In the genomic region with DNA sequence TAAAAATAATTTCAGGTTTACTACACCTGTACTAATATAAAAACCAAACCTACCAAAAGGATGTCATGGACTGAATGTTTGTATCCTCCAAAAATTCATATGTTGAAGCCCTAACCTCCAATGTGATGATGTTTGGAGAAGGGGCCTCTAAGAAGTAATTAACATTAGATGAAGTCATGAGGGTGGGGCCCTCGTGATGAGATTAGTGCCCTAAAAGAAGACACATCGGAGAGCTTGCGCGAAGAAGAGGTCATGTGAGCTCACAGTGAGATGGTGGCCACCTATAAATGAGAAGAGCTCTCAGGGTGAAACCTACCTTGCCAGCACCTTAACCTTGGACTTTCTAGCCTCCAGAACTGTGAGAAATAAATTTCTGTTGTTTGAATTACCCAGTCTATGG, we compare ENCODE assay signal across 29 cellular contexts. TPM values are rescaled to one million over a fixed set of nuclear protein-coding genes. Genes with fewer than 3 reads are reported as not detected.
DNase-seq lines count a peak whose midpoint lies in the region; ATAC-seq, FAIRE-seq and TF ChIP-seq lines count a peak whose summit lies in the region.
"Had no signal": no experiment of that assay in that cellular context is flagged by ENCODE, and none has a peak within 500 bp of the region (broad histone marks: within the 10 kb centered on the region; RNA-seq: fewer than 3 reads in every experiment).

No MANE protein-coding gene starts in this region.

- H3K4me1 ChIP-seq in HepG2 (ENCODE audit: insufficient read depth, low read length), result peaks cover 58% of the 10 kb centered on the region
- peaks cover 0 to 4% (median 0%) of the 10 kb centered on the region in 4 donors for H3K4me1 ChIP-seq in right lobe of liver
- H3K4me1 ChIP-seq: BE2C had no signal

- no peak overlapping the region for H3K4me2 ChIP-seq in HepG2 (ENCODE audit: low read depth, low read length)
- H3K4me2 ChIP-seq: A549; BLaER1; BLaER1 treated with 17β-estradiol and CSF1 and Interleukin-3, amounts not matched to agents 10 nM and 100 nM had no signal

- peaks cover 77% of the 10 kb centered on the region for H3K79me2 ChIP-seq in HepG2 (ENCODE audit: insufficient read depth, low read length)

- H3K27ac ChIP-seq in HepG2 (ENCODE audit: extremely low read length, insufficient read depth, low read length) (no peak overlapping the region), right lobe of liver (no peak overlapping the region)
- H3K27ac ChIP-seq: 22Rv1; A549; BLaER1; BLaER1 treated with 17β-estradiol and CSF1 and Interleukin-3, amounts not matched to agents 10 nM and 100 nM; C4-2B had no signal

- H3K36me3 ChIP-seq in HepG2 (replicated peaks in 1 of 2; ENCODE audit: control insufficient read depth in 1 of 2, insufficient read depth in 2 of 2, low read length in 2 of 2), result peaks cover 0 to 10% of the 10 kb centered on the region in 2 experiments; a peak in 4 of 5 replicates
- H3K36me3 ChIP-seq in right lobe of liver, result no peaks in the 10 kb centered on the region

- BruUV-seq in HepG2 (replicated peaks; lab: Mats Ljungman, UMichigan), result no TSS peak

- TF ChIP-seq EP300 in HepG2 (IDR thresholded peaks at IDR 0.05; ENCODE audit: low read depth in 2 of 2, low read length in 2 of 2), result no peak
- TF ChIP-seq EP300 in HepG2 (CRISPR knock-in tag; IDR thresholded peaks at IDR 0.05; ENCODE audit: borderline replicate concordance), result no peak

- H4K20me1 ChIP-seq in HepG2 (ENCODE audit: insufficient read depth, low read length), result no peaks in the 10 kb centered on the region

- TF ChIP-seq CTCF in HepG2 (CRISPR knock-in tag; IDR thresholded peaks at IDR 0.05) (no peak), right lobe of liver (IDR thresholded peaks at IDR 0.05) (no peak)

- CTCF ChIA-PET in HepG2 (lab: Yijun Ruan, JAX; ENCODE audit: low intra/inter-chr PET ratio, low total read pairs), result no interaction called here

- H2AFZ ChIP-seq in HepG2 (ENCODE audit: low read length), result no peak overlapping the region

- POLR2A ChIA-PET in HepG2 (lab: Yijun Ruan, JAX), result interaction anchor here (2.6 kb wide), 1 partner anchor 10 kb away, joined by 11 read pairs; no protein-coding TSS in a partner anchor

- no peak overlapping the region for H3K9ac ChIP-seq in HepG2 (ENCODE audit: insufficient read depth, low read depth, low read length)
- H3K9ac ChIP-seq: BLaER1; BLaER1 treated with 17β-estradiol and CSF1 and Interleukin-3, amounts not matched to agents 10 nM and 100 nM had no signal

- H3K4me3 ChIP-seq in HepG2 (replicated peaks in 1 of 3; ENCODE audit: insufficient read depth in 1 of 3, low read depth in 2 of 3, low read length in 3 of 3), result no peak overlapping the region
- H3K4me3 ChIP-seq in right lobe of liver, result no peak overlapping the region
- H3K4me3 ChIP-seq: A549, BLaER1 had no signal

- FAIRE-seq in HepG2 (lab: Jason Lieb, UNC), result no peak
- FAIRE-seq: A204.1, A549, D721Med had no signal

- TF ChIP-seq POLR2A in HepG2 (IDR thresholded peaks at IDR 0.05; ENCODE audit: insufficient read depth in 1 of 2, low read depth in 2 of 2, low read length in 2 of 2) (no peak), right lobe of liver (IDR thresholded peaks at IDR 0.05) (no peak)

- no peak for TF ChIP-seq RAD21 in HepG2 (CRISPR knock-in tag; IDR thresholded peaks at IDR 0.05)

- in situ Hi-C loops in HepG2 (cut with HindIII; ENCODE audit: extremely low pct_ligation_motif_present, low pct_unique_long_range_greater_than_20kb), result no loop called here

- ATAC-seq in HepG2 (no peak), right lobe of liver (no peak)
- ATAC-seq: A549; CD8-positive, alpha-beta T cell had no signal

- WGBS in HepG2 (ENCODE audit: low lambda C conversion rate), result 97% methylated on average over 4 of the region's 4 CpGs
- WGBS in right lobe of liver (ENCODE audit: insufficient coverage, low coverage, low lambda C conversion rate, missing lambda C conversion rate), result 88% methylated on average over 4 of the region's 4 CpGs

- no peaks in the 10 kb centered on the region for H3K27me3 ChIP-seq in HepG2 (ENCODE audit: control insufficient read depth in 1 of 2, insufficient read depth in 2 of 2, low read length in 2 of 2)
- no peaks in the 10 kb centered on the region for H3K27me3 ChIP-seq in right lobe of liver
- H3K27me3 ChIP-seq: BE2C; BLaER1; BLaER1 treated with 17β-estradiol and CSF1 and Interleukin-3, amounts not matched to agents 10 nM and 100 nM had no signal

- H3K9me3 ChIP-seq in HepG2 (ENCODE audit: low read length) (no peaks in the 10 kb centered on the region), right lobe of liver (no peaks in the 10 kb centered on the region)
- H3K9me3 ChIP-seq: BE2C had no signal

- intact Hi-C loops in HepG2 (cut with micrococcal nuclease; ENCODE audit: unreplicated experiment), result no loop called here
- intact Hi-C loops in right lobe of liver (cut with DNase I), result no loop called here

- no peak for DNase-seq in HepG2 (ENCODE audit: low spot score)
- DNase-seq in right lobe of liver, result no peak
- DNase-seq: 8988T; ACHN; AML-193; BE2C; C1 segment of cervical spinal cord; Caco-2; Calu3; CD4-positive, alpha-beta memory T cell; CD4-positive, alpha-beta T cell; CD4-positive, CD25-positive, alpha-beta regulatory T cell; CD8-positive, alpha-beta memory T cell; CD8-positive, alpha-beta T cell; COR-L47; DMS 273 treated with DMSO at 0.1 percent for 48 hours; DMS153; DMS53; DMS79; DMS79 treated with DMSO at 0.1 percent for 48 hours; DND-41; EL had no signal

TF ChIP-seq in HepG2, 621 proteins besides CTCF, POLR2A, EP300 and RAD21:
- TF ChIP-seq ZNF75D (CRISPR knock-in tag; IDR thresholded peaks at IDR 0.05; ENCODE audit: borderline replicate concordance) (no peak), ZZZ3 (CRISPR knock-in tag; IDR thresholded peaks at IDR 0.05; ENCODE audit: borderline replicate concordance) (no peak), ZNF264 (CRISPR knock-in tag; IDR thresholded peaks at IDR 0.05) (peak; percentile 100)

RNA-seq across cellular contexts. Expression of a gene that starts 20.8 kb away (rescaled TPM):
- total RNA-seq in HepG2 (2016; rRNA removed; fragmentation: Illumina TruSeq; extraction: Trizol) (122 and 143 TPM in 2 replicates), right lobe of liver (10 to 100 TPM; 27.0 to 42.4 (median 32.3) TPM)
- 244 and 275 TPM in 2 replicates for total RNA-seq in HepG2 (2016; cell fraction: cytosol; rRNA removed; fragmentation: Illumina TruSeq; extraction: Trizol; ENCODE audit: low read depth)
- 121 and 124 TPM in 2 replicates for total RNA-seq in HepG2 (2016; cell fraction: insoluble cytoplasmic fraction; rRNA removed; fragmentation: Illumina TruSeq; extraction: Trizol)
- total RNA-seq in HepG2 (2016; cell fraction: membrane; rRNA removed; fragmentation: Illumina TruSeq; extraction: Trizol), result 358 and 486 TPM in 2 replicates
- 96.8 and 105 TPM in 2 replicates for total RNA-seq in HepG2 (2016; cell fraction: nucleus; rRNA removed; fragmentation: Illumina TruSeq; extraction: Trizol)
- polyA plus RNA-seq in HepG2 (2011; rRNA removed), result 19.1 and 21.1 TPM in 2 replicates
- polyA plus RNA-seq in HepG2 (2011; cell fraction: cytosol; rRNA removed), result 9.7 and 14.3 TPM in 2 replicates
- 37.4 and 38.9 TPM in 2 replicates for polyA plus RNA-seq in HepG2 (2011; cell fraction: nucleus; rRNA removed)
- 13.6 and 14.1 TPM in 2 replicates for polyA plus RNA-seq in HepG2 (2012)
- 1.3 and 1.7 TPM in 2 replicates for polyA plus RNA-seq in HepG2 (2016; cell fraction: cytosol; fragmentation: Illumina TruSeq; extraction: Trizol; ENCODE audit: low read depth)
- 8.7 and 9.3 TPM in 2 replicates for polyA plus RNA-seq in HepG2 (2016; cell fraction: insoluble cytoplasmic fraction; fragmentation: Illumina TruSeq; extraction: Trizol; ENCODE audit: low read depth)
- polyA plus RNA-seq in HepG2 (2016; cell fraction: membrane; fragmentation: Illumina TruSeq; extraction: Trizol; ENCODE audit: low read depth), result 2.5 and 3.1 TPM in 2 replicates
- 17.9 and 19.4 TPM in 2 replicates for polyA plus RNA-seq in HepG2 (2016; cell fraction: nucleus; fragmentation: Illumina TruSeq; extraction: Trizol; ENCODE audit: insufficient read depth, low read depth)
- 41.3 and 139 TPM in 2 replicates for polyA minus RNA-seq in HepG2 (2011; rRNA and poly(A)+ RNA removed; ENCODE audit: low replicate concordance)
- 105 and 136 TPM in 2 replicates for polyA minus RNA-seq in HepG2 (2011; cell fraction: cytosol; rRNA and poly(A)+ RNA removed)
- polyA minus RNA-seq in HepG2 (2011; cell fraction: nucleus; rRNA and poly(A)+ RNA removed), result 153 and 181 TPM in 2 replicates
